Comparison of ENCODE assay signal across 14 cellular contexts in the genomic region with DNA sequence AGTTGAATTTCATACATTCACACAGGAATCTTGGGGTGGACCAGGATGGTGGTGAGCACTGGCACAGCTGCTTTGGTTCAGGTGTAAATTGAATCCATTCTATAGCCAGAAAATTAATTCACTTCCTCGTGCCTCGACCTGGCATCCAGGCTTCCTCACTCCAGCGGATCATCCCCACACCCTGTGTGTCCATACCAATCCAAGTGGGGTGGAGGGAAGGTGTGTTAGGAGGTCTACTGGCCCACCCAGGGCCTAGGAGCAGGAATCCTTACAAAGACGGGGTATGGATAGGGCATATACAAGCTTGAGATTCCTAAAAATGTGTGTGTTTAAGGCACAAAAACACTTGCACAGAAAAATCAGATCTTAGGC.
DNase-seq lines count a peak whose midpoint lies in the region; TF ChIP-seq lines count a peak whose summit lies in the region.
"Had no signal": no experiment of that assay in that cellular context is flagged by ENCODE, and none has a peak within 500 bp of the region (broad histone marks: within the 10 kb centered on the region; RNA-seq: fewer than 3 reads in every experiment).

No MANE protein-coding gene starts in this region.

- 94% methylated on average over 4 of the region's 4 CpGs for WGBS in esophagus muscularis mucosa
- WGBS in transverse colon (ENCODE audit: low coverage in 1 of 2), 2 donors: 67 to 70% methylated on average over 2 to 4 of the region's 4 CpGs

- no peak overlapping the region for H3K4me3 ChIP-seq in esophagus muscularis mucosa
- peak overlapping the region in 1 of 2 donors; percentile 13 for H3K4me3 ChIP-seq in mucosa of rectum (ENCODE audit: low read length in 2 of 2)
- no peak overlapping the region for H3K4me3 ChIP-seq in transverse colon
- H3K4me3 ChIP-seq: GM12878, GM23338 had no signal

- peaks cover 0 to 7% (median under 1%) of the 10 kb centered on the region in 4 donors for H3K9me3 ChIP-seq in esophagus muscularis mucosa
- peaks cover 0 to 4% of the 10 kb centered on the region in 2 donors for H3K9me3 ChIP-seq in mucosa of rectum (ENCODE audit: control insufficient read depth in 2 of 2, low read length in 2 of 2)
- H3K9me3 ChIP-seq in transverse colon: no peaks in the 10 kb centered on the region

- no peaks in the 10 kb centered on the region for H3K36me3 ChIP-seq in esophagus muscularis mucosa
- no peaks in the 10 kb centered on the region for H3K36me3 ChIP-seq in mucosa of rectum (ENCODE audit: control insufficient read depth in 2 of 2, insufficient read depth in 2 of 2, low read length in 2 of 2)
- no peaks in the 10 kb centered on the region for H3K36me3 ChIP-seq in transverse colon

- TF ChIP-seq CTCF in esophagus muscularis mucosa (IDR thresholded peaks at IDR 0.05): no peak
- no peak for TF ChIP-seq CTCF in transverse colon (IDR thresholded peaks at IDR 0.05)
- no peak for TF ChIP-seq CTCF in GM13976 (IDR thresholded peaks at IDR 0.05; ENCODE audit: borderline replicate concordance, control extremely low read depth, extremely low read depth, insufficient read depth, missing control alignments)

- peak; percentile 53 for DNase-seq in NCI-H510A treated with DMSO at 0.1 percent for 48 hours (lab: John Stamatoyannopoulos, UW)
- DNase-seq in NCI-H510A (lab: John Stamatoyannopoulos, UW): no peak
- peak; percentile 45 for DNase-seq in esophagus muscularis mucosa (ENCODE audit: extremely low spot score)
- no peak for DNase-seq in transverse colon
- DNase-seq in NCI-H2227 treated with DMSO at 0.1 percent for 48 hours (lab: John Stamatoyannopoulos, UW): no peak
- no peak for DNase-seq in GM13976 (ENCODE audit: low spot score)
- no peak for DNase-seq in stimulated activated CD4-positive, alpha-beta T cell treated with anti-CD3 and anti-CD28 coated beads, Interleukin-2, amount 100 ng/mL, for 24 hours
- DNase-seq: Calu3; CD4-positive, alpha-beta T cell; H7 had no signal

- H3K4me1 ChIP-seq in esophagus muscularis mucosa: no peaks in the 10 kb centered on the region
- peaks cover 11 to 15% of the 10 kb centered on the region in 2 donors for H3K4me1 ChIP-seq in mucosa of rectum (ENCODE audit: control insufficient read depth in 2 of 2, insufficient read depth in 2 of 2, low read length in 2 of 2)
- H3K4me1 ChIP-seq in transverse colon: peaks cover 5 to 26% (median 16%) of the 10 kb centered on the region in 4 donors

- TF ChIP-seq EP300 in esophagus muscularis mucosa (IDR thresholded peaks at IDR 0.05) (no peak), transverse colon (IDR thresholded peaks at IDR 0.05; ENCODE audit: low read depth) (no peak)

- intact Hi-C loops in esophagus muscularis mucosa (cut with DNase I) (no loop called here), transverse colon (cut with DNase I; ENCODE audit: low total_unique reads) (no loop called here)

- TF ChIP-seq POLR2A in esophagus muscularis mucosa (IDR thresholded peaks at IDR 0.05; ENCODE audit: low read depth): no peak
- TF ChIP-seq POLR2A in transverse colon (IDR thresholded peaks at IDR 0.05): no peak

- H3K27ac ChIP-seq in esophagus muscularis mucosa (replicated peaks in 1 of 4) (no peak overlapping the region), mucosa of rectum (ENCODE audit: low read depth in 2 of 2, low read length in 2 of 2) (peak overlapping the region; percentile 63 to 84), transverse colon (peak overlapping the region; percentile 63 to 80 (median 74))
- H3K27ac ChIP-seq: 22Rv1 had no signal

- in situ Hi-C loops in transverse colon (cut with MboI; ENCODE audit: low pct_ligation_motif_present in 1 of 4, low pct_unique_long_range_greater_than_20kb in 1 of 4, low sequenced_read_pairs in 3 of 4): no loop called here
- in situ Hi-C loops in GM13976 (cut with MboI; ENCODE audit: low sequenced_read_pairs, unreplicated experiment): no loop called here

- H3K9ac ChIP-seq in mucosa of rectum (ENCODE audit: low read depth in 1 of 2, low read length in 2 of 2): no peak overlapping the region

- H3K27me3 ChIP-seq in esophagus muscularis mucosa: no peaks in the 10 kb centered on the region
- no peaks in the 10 kb centered on the region for H3K27me3 ChIP-seq in mucosa of rectum (ENCODE audit: control insufficient read depth in 2 of 2, insufficient read depth in 2 of 2, low read length in 2 of 2)
- no peaks in the 10 kb centered on the region for H3K27me3 ChIP-seq in transverse colon

Comparison
In these comparisons a context has a peak if more than half of its experiments do, and no peak if none do; other contexts are left out.
1. DNase-seq: peak in NCI-H510A treated with DMSO at 0.1 percent for 48 hours (single experiment) and esophagus muscularis mucosa (single experiment); none in NCI-H510A (single experiment), transverse colon (single experiment), NCI-H2227 treated with DMSO at 0.1 percent for 48 hours (single experiment), GM13976 (single experiment) and stimulated activated CD4-positive, alpha-beta T cell treated with anti-CD3 and anti-CD28 coated beads, Interleukin-2, amount 100 ng/mL, for 24 hours (0 of 2).
2. H3K27ac ChIP-seq: peak in mucosa of rectum (2 of 2) and transverse colon (4 of 4); none in esophagus muscularis mucosa (0 of 4).